ENCODE assay signal across 1 cellular context in the genomic region with DNA sequence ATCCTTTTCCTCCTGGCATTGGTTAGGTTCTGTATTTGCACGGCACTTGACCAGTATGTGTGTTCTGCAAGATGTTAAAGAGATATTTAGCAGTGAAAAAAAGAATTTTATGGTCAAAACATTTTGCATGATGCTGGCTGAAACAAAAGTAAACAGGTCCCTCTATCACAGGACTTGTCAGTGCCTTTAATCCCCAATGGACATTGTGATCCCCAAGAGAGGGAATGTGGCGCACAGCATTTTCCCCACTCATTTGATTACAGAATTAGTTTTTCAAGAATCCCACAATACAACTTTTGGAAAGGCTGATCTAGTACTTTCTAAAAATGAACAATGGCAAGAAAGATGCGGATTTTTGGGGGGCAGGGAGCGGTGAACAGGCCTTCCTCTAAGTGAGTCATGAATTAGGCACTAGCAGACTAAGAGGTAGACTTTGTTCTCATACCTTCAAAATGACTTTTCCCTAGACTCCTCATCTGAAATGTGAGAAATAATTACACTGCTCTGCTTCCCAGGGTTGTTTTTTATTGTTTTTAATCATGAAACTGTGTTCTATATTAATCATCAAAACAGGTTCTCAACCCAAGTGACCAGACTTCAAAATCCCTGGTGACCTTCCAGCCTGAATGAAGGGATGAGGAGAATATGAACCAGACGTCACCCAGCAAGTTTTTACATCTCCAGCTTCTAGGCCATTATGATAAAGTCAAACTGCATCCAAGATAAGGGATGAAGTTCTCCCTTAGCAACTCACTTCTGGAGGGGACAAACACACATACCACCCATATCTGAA.
TF ChIP-seq lines count a peak whose summit lies in the region.

No MANE protein-coding gene starts in this region.

TF ChIP-seq in SK-N-SH treated with all-trans-retinoic acid at 6 μM for 48 hours, 23 proteins besides CTCF, POLR2A, EP300 and RAD21 (continued from another document):
- TF ChIP-seq, protein P1, sequence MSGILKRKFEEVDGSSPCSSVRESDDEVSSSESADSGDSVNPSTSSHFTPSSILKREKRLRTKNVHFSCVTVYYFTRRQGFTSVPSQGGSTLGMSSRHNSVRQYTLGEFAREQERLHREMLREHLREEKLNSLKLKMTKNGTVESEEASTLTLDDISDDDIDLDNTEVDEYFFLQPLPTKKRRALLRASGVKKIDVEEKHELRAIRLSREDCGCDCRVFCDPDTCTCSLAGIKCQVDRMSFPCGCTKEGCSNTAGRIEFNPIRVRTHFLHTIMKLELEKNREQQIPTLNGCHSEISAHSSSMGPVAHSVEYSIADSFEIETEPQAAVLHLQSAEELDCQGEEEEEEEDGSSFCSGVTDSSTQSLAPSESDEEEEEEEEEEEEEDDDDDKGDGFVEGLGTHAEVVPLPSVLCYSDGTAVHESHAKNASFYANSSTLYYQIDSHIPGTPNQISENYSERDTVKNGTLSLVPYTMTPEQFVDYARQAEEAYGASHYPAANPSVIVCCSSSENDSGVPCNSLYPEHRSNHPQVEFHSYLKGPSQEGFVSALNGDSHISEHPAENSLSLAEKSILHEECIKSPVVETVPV (CRISPR knock-in tag; IDR thresholded peaks at IDR 0.05): no peak
- TF ChIP-seq ZC3H10 (CRISPR knock-in tag; IDR thresholded peaks at IDR 0.05): no peak
- no peak for TF ChIP-seq ZNF565 (CRISPR knock-in tag; conservative IDR thresholded peaks at IDR 0.05; ENCODE audit: low read depth)
- no peak for TF ChIP-seq ZFP30 (CRISPR knock-in tag; IDR thresholded peaks at IDR 0.05)
- TF ChIP-seq, protein P2, sequence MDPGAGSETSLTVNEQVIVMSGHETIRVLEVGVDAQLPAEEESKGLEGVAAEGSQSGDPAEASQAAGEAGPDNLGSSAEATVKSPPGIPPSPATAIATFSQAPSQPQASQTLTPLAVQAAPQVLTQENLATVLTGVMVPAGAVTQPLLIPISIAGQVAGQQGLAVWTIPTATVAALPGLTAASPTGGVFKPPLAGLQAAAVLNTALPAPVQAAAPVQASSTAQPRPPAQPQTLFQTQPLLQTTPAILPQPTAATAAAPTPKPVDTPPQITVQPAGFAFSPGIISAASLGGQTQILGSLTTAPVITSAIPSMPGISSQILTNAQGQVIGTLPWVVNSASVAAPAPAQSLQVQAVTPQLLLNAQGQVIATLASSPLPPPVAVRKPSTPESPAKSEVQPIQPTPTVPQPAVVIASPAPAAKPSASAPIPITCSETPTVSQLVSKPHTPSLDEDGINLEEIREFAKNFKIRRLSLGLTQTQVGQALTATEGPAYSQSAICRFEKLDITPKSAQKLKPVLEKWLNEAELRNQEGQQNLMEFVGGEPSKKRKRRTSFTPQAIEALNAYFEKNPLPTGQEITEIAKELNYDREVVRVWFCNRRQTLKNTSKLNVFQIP (CRISPR knock-in tag; IDR thresholded peaks at IDR 0.05; ENCODE audit: borderline replicate concordance, low read depth): no peak
- no peak for TF ChIP-seq ESRRG (CRISPR knock-in tag; IDR thresholded peaks at IDR 0.05)
- no peak for TF ChIP-seq ARNTL (CRISPR knock-in tag; IDR thresholded peaks at IDR 0.05; ENCODE audit: borderline replicate concordance, low read depth)
- TF ChIP-seq, protein P3, sequence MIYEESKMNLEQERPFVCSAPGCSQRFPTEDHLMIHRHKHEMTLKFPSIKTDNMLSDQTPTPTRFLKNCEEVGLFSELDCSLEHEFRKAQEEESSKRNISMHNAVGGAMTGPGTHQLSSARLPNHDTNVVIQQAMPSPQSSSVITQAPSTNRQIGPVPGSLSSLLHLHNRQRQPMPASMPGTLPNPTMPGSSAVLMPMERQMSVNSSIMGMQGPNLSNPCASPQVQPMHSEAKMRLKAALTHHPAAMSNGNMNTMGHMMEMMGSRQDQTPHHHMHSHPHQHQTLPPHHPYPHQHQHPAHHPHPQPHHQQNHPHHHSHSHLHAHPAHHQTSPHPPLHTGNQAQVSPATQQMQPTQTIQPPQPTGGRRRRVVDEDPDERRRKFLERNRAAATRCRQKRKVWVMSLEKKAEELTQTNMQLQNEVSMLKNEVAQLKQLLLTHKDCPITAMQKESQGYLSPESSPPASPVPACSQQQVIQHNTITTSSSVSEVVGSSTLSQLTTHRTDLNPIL (CRISPR knock-in tag; IDR thresholded peaks at IDR 0.05; ENCODE audit: low read depth): no peak
- no peak for TF ChIP-seq TCF4 (CRISPR knock-in tag; IDR thresholded peaks at IDR 0.05; ENCODE audit: borderline replicate concordance)
- TF ChIP-seq OSR1 (CRISPR knock-in tag; IDR thresholded peaks at IDR 0.05): no peak
